Comparison of ENCODE assay signal across 11 cellular contexts in genomic region chr11:125990244-125990643, GRCh38.
DNase-seq lines count a peak whose midpoint lies in the region; ATAC-seq and TF ChIP-seq lines count a peak whose summit lies in the region.
"Had no signal": no experiment of that assay in that cellular context is flagged by ENCODE, and none has a peak within 500 bp of the region (broad histone marks: within the 10 kb centered on the region; RNA-seq: fewer than 3 reads in every experiment).

No MANE protein-coding gene starts in this region.

- no peaks in the 10 kb centered on the region for H3K27me3 ChIP-seq in HAP-1 (ENCODE audit: low read depth)
- H3K27me3 ChIP-seq: ovary had no signal

- no peak for TF ChIP-seq CTCF in foreskin fibroblast (IDR thresholded peaks at IDR 0.05; ENCODE audit: low read depth, low read length)

- DNase-seq in activated CD4-positive, alpha-beta T cell treated with anti-CD3 and anti-CD28 coated beads for 48 hours, result peak; percentile 35
- no peak for DNase-seq in activated CD4-positive, alpha-beta T cell treated with anti-CD3 and anti-CD28 coated beads, Interleukin-2, amount 50 U/mL, for 4 hours
- peak; percentile 39 for DNase-seq in OCI-M1 (lab: John Stamatoyannopoulos, UW)
- peak; percentile 13 to 63 for DNase-seq in foreskin fibroblast
- peak; percentile 17 for DNase-seq in stimulated activated CD4-positive, alpha-beta T cell treated with anti-CD3 and anti-CD28 coated beads, Interleukin-4, amount 100 ng/mL, for 24 hours
- DNase-seq in HAP-1 (ENCODE audit: low spot score in 2 of 2), result no peak
- DNase-seq in retina, result no peak
- DNase-seq: activated naive CD4-positive, alpha-beta T cell treated with anti-CD3 and anti-CD28 coated beads, Interleukin-2, amount 10 ng/mL, durations not matched to agents 7 days and 5 days; NCI-H1436 treated with DMSO at 0.1 percent for 48 hours had no signal

- H3K4me3 ChIP-seq in foreskin fibroblast (ENCODE audit: low read depth in 1 of 2, low read length in 2 of 2) (no peak overlapping the region), HAP-1 (no peak overlapping the region)
- H3K4me3 ChIP-seq: ovary had no signal

- no peaks in the 10 kb centered on the region for H3K36me3 ChIP-seq in HAP-1 (replicated peaks)
- H3K36me3 ChIP-seq: ovary had no signal

- H3K9me3 ChIP-seq in HAP-1, result no peaks in the 10 kb centered on the region
- H3K9me3 ChIP-seq: ovary had no signal

- no peak for ATAC-seq in GM21825 (IDR thresholded peaks at IDR 0.05; ENCODE audit: unreplicated experiment)

- in situ Hi-C loops in HAP-1 (cut with MboI; ENCODE audit: low sequenced_read_pairs), result no loop called here

- H3K4me1 ChIP-seq in HAP-1, result no peaks in the 10 kb centered on the region

Comparison
In these comparisons a context has a peak if more than half of its experiments do, and no peak if none do; other contexts are left out.
1. DNase-seq: peak in activated CD4-positive, alpha-beta T cell treated with anti-CD3 and anti-CD28 coated beads for 48 hours (single experiment), OCI-M1 (single experiment), foreskin fibroblast (2 of 2) and stimulated activated CD4-positive, alpha-beta T cell treated with anti-CD3 and anti-CD28 coated beads, Interleukin-4, amount 100 ng/mL, for 24 hours (single experiment); none in activated CD4-positive, alpha-beta T cell treated with anti-CD3 and anti-CD28 coated beads, Interleukin-2, amount 50 U/mL, for 4 hours (0 of 2), HAP-1 (0 of 2) and retina (single experiment).